In the genomic region with DNA sequence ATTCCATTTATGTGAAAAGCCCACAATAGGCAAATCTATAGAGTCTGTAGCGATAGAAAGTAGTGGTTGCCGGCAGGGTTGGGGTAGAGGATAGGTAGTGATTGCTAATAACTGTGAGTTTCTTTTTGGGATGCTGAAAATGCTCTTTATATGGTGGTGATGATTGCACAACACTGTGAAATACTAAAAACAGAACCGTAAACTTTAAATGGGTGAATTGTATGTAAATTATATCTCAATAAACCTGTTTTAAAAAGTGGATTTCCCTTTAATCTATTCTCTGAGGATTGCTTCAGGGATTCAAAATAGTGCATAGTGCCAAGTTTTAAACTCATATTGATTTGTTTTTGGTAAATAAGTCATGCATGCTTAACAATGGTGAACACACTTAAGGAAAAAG, we compare ENCODE assay signal across 14 cellular contexts.
DNase-seq lines count a peak whose midpoint lies in the region; ATAC-seq, FAIRE-seq and TF ChIP-seq lines count a peak whose summit lies in the region.
"Had no signal": no experiment of that assay in that cellular context is flagged by ENCODE, and none has a peak within 500 bp of the region (broad histone marks: within the 10 kb centered on the region; RNA-seq: fewer than 3 reads in every experiment).

No MANE protein-coding gene starts in this region.

- FAIRE-seq in astrocyte (lab: Jason Lieb, UNC), result no peak
- FAIRE-seq: frontal cortex had no signal

- H3K4me3 ChIP-seq in astrocyte (ENCODE audit: insufficient read depth, low read depth, low read length) (no peak overlapping the region), mesenchymal stem cell (ENCODE audit: insufficient read depth in 1 of 2, low read depth in 1 of 2, low read length in 2 of 2) (no peak overlapping the region), uterus (no peak overlapping the region)
- H3K4me3 ChIP-seq: thyroid gland had no signal

- intact Hi-C loops in natural killer cell (cut with micrococcal nuclease) (no loop called here), uterus (cut with DNase I; ENCODE audit: low total_unique reads) (no loop called here), posterior cingulate gyrus (cut with DNase I) (no loop called here)

- TF ChIP-seq CTCF in natural killer cell (IDR thresholded peaks at IDR 0.05), result no peak
- TF ChIP-seq CTCF in astrocyte (IDR thresholded peaks at IDR 0.05; ENCODE audit: insufficient read depth, low read depth, low read length), result no peak
- no peak for TF ChIP-seq CTCF in uterus (IDR thresholded peaks at IDR 0.05)

- H3K14ac ChIP-seq in mesenchymal stem cell (ENCODE audit: low read length in 2 of 2), result no peak overlapping the region

- H3K23ac ChIP-seq in mesenchymal stem cell (ENCODE audit: low read length in 2 of 2), result no peak overlapping the region

- no peak overlapping the region for H2BK5ac ChIP-seq in mesenchymal stem cell (ENCODE audit: low read depth, low read length, poor library complexity, severe bottlenecking)

- H3K9ac ChIP-seq in astrocyte (ENCODE audit: low read length) (peak overlapping the region; percentile 76), mesenchymal stem cell (ENCODE audit: low read length) (peak overlapping the region; percentile 78)

- no peak overlapping the region for H2BK15ac ChIP-seq in mesenchymal stem cell (ENCODE audit: low read depth, poor library complexity, severe bottlenecking)

- H3K4ac ChIP-seq in mesenchymal stem cell (ENCODE audit: low read depth in 1 of 2, low read length in 2 of 2), result no peak overlapping the region

- H3K36me3 Mint-ChIP-seq in natural killer cell treated with Interleukin-12 subunit alpha and Interleukin-12 subunit beta and Interleukin-15 and Interleukin-18, amount 100 ng/mL, for 72 hours, result no peaks in the 10 kb centered on the region
- H3K36me3 Mint-ChIP-seq in natural killer cell (no peaks in the 10 kb centered on the region), astrocyte (ENCODE audit: low read depth, unreplicated experiment) (peaks cover 23% of the 10 kb centered on the region)

- H4K20me1 ChIP-seq in astrocyte (ENCODE audit: insufficient read depth, low read length), result peaks cover 3% of the 10 kb centered on the region

- peaks cover 73 to 76% of the 10 kb centered on the region in 2 donors for H3K4me1 Mint-ChIP-seq in natural killer cell treated with Interleukin-12 subunit alpha and Interleukin-12 subunit beta and Interleukin-15 and Interleukin-18, amount 100 ng/mL, for 72 hours (ENCODE audit: low read depth in 2 of 2)
- H3K4me1 Mint-ChIP-seq in natural killer cell (peaks cover 57 to 62% of the 10 kb centered on the region in 2 donors), astrocyte (ENCODE audit: low read depth, unreplicated experiment) (peaks cover 65% of the 10 kb centered on the region)

- H2AK5ac ChIP-seq in mesenchymal stem cell (ENCODE audit: low read length, severe bottlenecking), result no peak overlapping the region

- H3K18ac ChIP-seq in mesenchymal stem cell (ENCODE audit: low read depth in 1 of 2, low read length in 2 of 2), result no peak overlapping the region

- peak overlapping the region; percentile 30 for H3K4me3 Mint-ChIP-seq in natural killer cell treated with Interleukin-12 subunit alpha and Interleukin-12 subunit beta and Interleukin-15 and Interleukin-18, amount 100 ng/mL, for 72 hours
- no peak overlapping the region for H3K4me3 Mint-ChIP-seq in natural killer cell
- no peak overlapping the region for H3K4me3 Mint-ChIP-seq in astrocyte (ENCODE audit: unreplicated experiment)

- H3K9me3 ChIP-seq in astrocyte (ENCODE audit: insufficient read depth, low read depth, low read length) (no peaks in the 10 kb centered on the region), mesenchymal stem cell (ENCODE audit: control insufficient read depth, low read length) (no peaks in the 10 kb centered on the region), uterus (no peaks in the 10 kb centered on the region)
- H3K9me3 ChIP-seq: BE2C, thyroid gland had no signal

- no peak overlapping the region for H4K91ac ChIP-seq in mesenchymal stem cell (ENCODE audit: low read length)

- 100% methylated on average over 2 of the region's 3 CpGs for WGBS in mesenchymal stem cell

- peak overlapping the region; percentile 87 to 88 for H3K27ac Mint-ChIP-seq in natural killer cell treated with Interleukin-12 subunit alpha and Interleukin-12 subunit beta and Interleukin-15 and Interleukin-18, amount 100 ng/mL, for 72 hours
- H3K27ac Mint-ChIP-seq in natural killer cell (no peak overlapping the region), astrocyte (ENCODE audit: unreplicated experiment) (peak overlapping the region; percentile 99)

- TF ChIP-seq POLR2A in uterus (IDR thresholded peaks at IDR 0.05), result no peak

- H3K27ac ChIP-seq in astrocyte (ENCODE audit: low read depth, low read length) (peak overlapping the region; percentile 95), mesenchymal stem cell (ENCODE audit: low read length, poor library complexity, severe bottlenecking) (peak overlapping the region; percentile 82), uterus (peak overlapping the region; percentile 79 to 80)

- no peaks in the 10 kb centered on the region for H3K27me3 Mint-ChIP-seq in natural killer cell treated with Interleukin-12 subunit alpha and Interleukin-12 subunit beta and Interleukin-15 and Interleukin-18, amount 100 ng/mL, for 72 hours
- H3K27me3 Mint-ChIP-seq in natural killer cell (ENCODE audit: low read depth in 2 of 2) (no peaks in the 10 kb centered on the region), astrocyte (ENCODE audit: low read depth, unreplicated experiment) (no peaks in the 10 kb centered on the region)

- no peak overlapping the region for H2AFZ ChIP-seq in astrocyte (ENCODE audit: low read depth, low read length)
- H2AFZ ChIP-seq in mesenchymal stem cell (ENCODE audit: low read depth, low read length), result no peak overlapping the region

- ATAC-seq in natural killer cell treated with Interleukin-12 subunit alpha and Interleukin-12 subunit beta and Interleukin-15 and Interleukin-18, amount 100 ng/mL, for 72 hours, result peak; percentile 70 to 82
- ATAC-seq in natural killer cell, result no peak

- no peak for DNase-seq in natural killer cell treated with Interleukin-12 subunit alpha and Interleukin-12 subunit beta and Interleukin-15 and Interleukin-18, amount 100 ng/mL, for 72 hours (ENCODE audit: low spot score)
- DNase-seq in natural killer cell (no peak), astrocyte (ENCODE audit: low read depth) (no peak), mesenchymal stem cell (no peak), uterus (no peak), NCI-H2107 treated with DMSO at 0.1 percent for 48 hours (lab: John Stamatoyannopoulos, UW; ENCODE audit: unreplicated experiment) (no peak), NCI-H2171 (lab: John Stamatoyannopoulos, UW) (no peak), posterior cingulate gyrus (no peak)
- DNase-seq: BE2C; central memory CD4-positive, alpha-beta T cell; GOT3; KG1; thyroid gland had no signal

- no peaks in the 10 kb centered on the region for H3K9me3 Mint-ChIP-seq in natural killer cell treated with Interleukin-12 subunit alpha and Interleukin-12 subunit beta and Interleukin-15 and Interleukin-18, amount 100 ng/mL, for 72 hours
- H3K9me3 Mint-ChIP-seq in natural killer cell, result no peaks in the 10 kb centered on the region
- no peaks in the 10 kb centered on the region for H3K9me3 Mint-ChIP-seq in astrocyte (ENCODE audit: unreplicated experiment)

- H3K79me2 ChIP-seq in astrocyte (ENCODE audit: insufficient read depth, low read length), result peaks cover 82% of the 10 kb centered on the region

- H3K27me3 ChIP-seq in astrocyte (ENCODE audit: insufficient read depth, low read length) (no peaks in the 10 kb centered on the region), mesenchymal stem cell (ENCODE audit: control insufficient read depth in 1 of 2, insufficient read depth in 1 of 2, low read length in 2 of 2) (no peaks in the 10 kb centered on the region), uterus (no peaks in the 10 kb centered on the region)
- H3K27me3 ChIP-seq: BE2C, thyroid gland had no signal

- H3K4me2 ChIP-seq in astrocyte (ENCODE audit: low read length), result peak overlapping the region; percentile 78
- no peak overlapping the region for H3K4me2 ChIP-seq in mesenchymal stem cell (ENCODE audit: low read length, poor library complexity, severe bottlenecking)

- H3K79me1 ChIP-seq in mesenchymal stem cell (replicated peaks; ENCODE audit: low read length, poor library complexity, severe bottlenecking), result peaks cover 13% of the 10 kb centered on the region

- no peak overlapping the region for H4K8ac ChIP-seq in mesenchymal stem cell (ENCODE audit: low read length)

- peaks cover 67% of the 10 kb centered on the region for H3K4me1 ChIP-seq in astrocyte (ENCODE audit: insufficient read depth, low read length)
- H3K4me1 ChIP-seq in mesenchymal stem cell (ENCODE audit: control insufficient read depth, insufficient read depth, low read depth, low read length), result peaks cover 7% of the 10 kb centered on the region
- peaks cover 2 to 24% of the 10 kb centered on the region in 2 donors for H3K4me1 ChIP-seq in uterus
- H3K4me1 ChIP-seq: BE2C had no signal

- H2BK120ac ChIP-seq in mesenchymal stem cell (ENCODE audit: low read depth, low read length), result no peak overlapping the region

- no peak overlapping the region for H2BK12ac ChIP-seq in mesenchymal stem cell (ENCODE audit: low read length in 2 of 2)

- H3K36me3 ChIP-seq in astrocyte (ENCODE audit: insufficient read depth, low read length), result peaks cover 4% of the 10 kb centered on the region
- H3K36me3 ChIP-seq in mesenchymal stem cell (ENCODE audit: control insufficient read depth in 1 of 2, insufficient read depth in 2 of 2, low read depth in 1 of 2, low read length in 2 of 2), result peaks cover 0 to 9% of the 10 kb centered on the region in 2 experiments
- no peaks in the 10 kb centered on the region for H3K36me3 ChIP-seq in uterus
- H3K36me3 ChIP-seq: BE2C, thyroid gland had no signal

Comparison
In these comparisons a context has a peak if more than half of its experiments do, and no peak if none do; other contexts are left out.
1. ATAC-seq: peak in natural killer cell treated with Interleukin-12 subunit alpha and Interleukin-12 subunit beta and Interleukin-15 and Interleukin-18, amount 100 ng/mL, for 72 hours (2 of 2); none in natural killer cell (0 of 3).
2. H3K27ac Mint-ChIP-seq: peak in natural killer cell treated with Interleukin-12 subunit alpha and Interleukin-12 subunit beta and Interleukin-15 and Interleukin-18, amount 100 ng/mL, for 72 hours (2 of 2) and astrocyte (single experiment); none in natural killer cell (0 of 2).
3. Peak in every context shown above with its lines, with median percentiles within 50 percentile points of each other: H3K27ac ChIP-seq.